1 cellular context compared by ENCODE assay signal in genomic region chrX:69014200-69014599, GRCh38.
TF ChIP-seq lines count a peak whose summit lies in the region.

No MANE protein-coding gene starts in this region.

TF ChIP-seq in WTC11, 78 proteins besides CTCF, POLR2A, EP300 and RAD21 (continued from another document):
- TF ChIP-seq TEAD1 (CRISPR knock-in tag; IDR thresholded peaks at IDR 0.05) (no peak), MXD4 (CRISPR knock-in tag; IDR thresholded peaks at IDR 0.05; ENCODE audit: borderline replicate concordance) (no peak), OVOL2 (CRISPR knock-in tag; IDR thresholded peaks at IDR 0.05; ENCODE audit: borderline replicate concordance) (no peak), ZNF281 (CRISPR knock-in tag; IDR thresholded peaks at IDR 0.05) (no peak), TEAD4 (CRISPR knock-in tag; IDR thresholded peaks at IDR 0.05) (no peak), ZNF232 (CRISPR knock-in tag; IDR thresholded peaks at IDR 0.05) (no peak), ZBTB43 (CRISPR knock-in tag; IDR thresholded peaks at IDR 0.05) (no peak), RELA (CRISPR knock-in tag; IDR thresholded peaks at IDR 0.05; ENCODE audit: borderline replicate concordance) (no peak)
- TF ChIP-seq, protein P1, sequence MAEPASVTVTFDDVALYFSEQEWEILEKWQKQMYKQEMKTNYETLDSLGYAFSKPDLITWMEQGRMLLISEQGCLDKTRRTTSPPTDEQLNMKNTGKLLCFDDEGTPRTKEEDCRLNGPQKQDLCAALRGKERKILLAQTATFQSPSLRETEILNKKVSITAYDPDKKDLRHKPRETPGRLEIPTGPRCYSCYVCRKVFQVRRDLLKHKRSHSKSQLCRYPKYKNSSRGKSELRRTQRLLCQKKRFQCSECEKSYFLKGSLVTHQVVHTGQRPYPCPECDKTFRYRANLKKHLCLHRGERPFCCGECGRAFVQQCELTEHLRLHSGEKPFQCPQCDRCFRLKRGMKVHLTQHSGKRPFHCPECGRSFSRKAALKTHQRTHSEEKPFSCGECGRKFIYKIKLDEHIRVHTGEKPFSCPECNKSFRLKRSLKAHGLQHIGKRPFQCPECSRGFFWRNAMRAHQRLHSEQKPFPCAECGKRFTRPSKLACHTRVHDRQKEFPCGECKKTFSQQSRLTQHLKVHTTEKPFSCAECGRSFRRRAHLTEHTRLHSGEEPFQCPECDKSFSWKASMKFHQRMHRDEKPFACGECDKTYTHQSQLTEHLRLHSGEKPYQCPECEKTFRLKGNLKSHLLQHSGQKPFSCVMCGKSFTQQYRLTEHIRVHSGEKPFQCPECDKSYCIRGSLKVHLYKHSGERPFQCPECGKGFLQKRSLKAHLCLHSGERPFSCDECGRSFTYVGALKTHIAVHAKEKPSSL (CRISPR knock-in tag; conservative IDR thresholded peaks at IDR 0.05): no peak
- TF ChIP-seq, protein P2, sequence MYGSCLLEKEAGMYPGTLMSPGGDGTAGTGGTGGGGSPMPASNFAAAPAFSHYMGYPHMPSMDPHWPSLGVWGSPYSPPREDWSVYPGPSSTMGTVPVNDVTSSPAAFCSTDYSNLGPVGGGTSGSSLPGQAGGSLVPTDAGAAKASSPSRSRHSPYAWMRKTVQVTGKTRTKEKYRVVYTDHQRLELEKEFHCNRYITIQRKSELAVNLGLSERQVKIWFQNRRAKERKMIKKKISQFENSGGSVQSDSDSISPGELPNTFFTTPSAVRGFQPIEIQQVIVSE (CRISPR knock-in tag; IDR thresholded peaks at IDR 0.05; ENCODE audit: borderline replicate concordance): no peak
- TF ChIP-seq, protein P3, sequence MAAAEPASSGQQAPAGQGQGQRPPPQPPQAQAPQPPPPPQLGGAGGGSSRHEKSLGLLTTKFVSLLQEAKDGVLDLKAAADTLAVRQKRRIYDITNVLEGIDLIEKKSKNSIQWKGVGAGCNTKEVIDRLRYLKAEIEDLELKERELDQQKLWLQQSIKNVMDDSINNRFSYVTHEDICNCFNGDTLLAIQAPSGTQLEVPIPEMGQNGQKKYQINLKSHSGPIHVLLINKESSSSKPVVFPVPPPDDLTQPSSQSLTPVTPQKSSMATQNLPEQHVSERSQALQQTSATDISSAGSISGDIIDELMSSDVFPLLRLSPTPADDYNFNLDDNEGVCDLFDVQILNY (CRISPR knock-in tag; IDR thresholded peaks at IDR 0.05): no peak
- TF ChIP-seq, protein P4, sequence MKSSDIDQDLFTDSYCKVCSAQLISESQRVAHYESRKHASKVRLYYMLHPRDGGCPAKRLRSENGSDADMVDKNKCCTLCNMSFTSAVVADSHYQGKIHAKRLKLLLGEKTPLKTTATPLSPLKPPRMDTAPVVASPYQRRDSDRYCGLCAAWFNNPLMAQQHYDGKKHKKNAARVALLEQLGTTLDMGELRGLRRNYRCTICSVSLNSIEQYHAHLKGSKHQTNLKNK (CRISPR knock-in tag; IDR thresholded peaks at IDR 0.05): no peak
